14 cellular contexts compared by ENCODE assay signal in genomic region chr9:127535834-127536233, GRCh38.
DNase-seq lines count a peak whose midpoint lies in the region; ATAC-seq and TF ChIP-seq lines count a peak whose summit lies in the region.
"Had no signal": no experiment of that assay in that cellular context is flagged by ENCODE, and none has a peak within 500 bp of the region (broad histone marks: within the 10 kb centered on the region; RNA-seq: fewer than 3 reads in every experiment).

No MANE protein-coding gene starts in this region.

- peaks cover 10% of the 10 kb centered on the region; the same call in 1 of the 2 replicates for H4K20me1 ChIP-seq in BLaER1

- no peak overlapping the region for H3K9ac ChIP-seq in BLaER1

- no peak for DNase-seq in ascending aorta (ENCODE audit: low spot score in 2 of 2)
- DNase-seq in fibroblast of the aortic adventitia (ENCODE audit: low read depth): peak; percentile 71
- DNase-seq in gastrocnemius medialis: no peak
- no peak for DNase-seq in NCI-H446 treated with DMSO at 0.1 percent for 48 hours (lab: John Stamatoyannopoulos, UW)
- no peak for DNase-seq in T-helper 9 cell
- no peak for DNase-seq in mucosa of gallbladder (ENCODE audit: low spot score)
- DNase-seq: activated CD4-positive, alpha-beta T cell treated with anti-CD3 and anti-CD28 coated beads, Interleukin-2, amount 50 U/mL, for 48 hours; effector CD4-positive, alpha-beta T cell; NCI-H1105; stimulated activated naive CD4-positive, alpha-beta T cell had no signal

- intact Hi-C loops in ascending aorta (cut with DNase I) (no loop called here), gastrocnemius medialis (cut with DNase I; ENCODE audit: low total_unique reads) (no loop called here)

- no peaks in the 10 kb centered on the region for H3K27me3 ChIP-seq in BLaER1
- H3K27me3 ChIP-seq in ascending aorta: no peaks in the 10 kb centered on the region
- H3K27me3 ChIP-seq in gastrocnemius medialis: no peaks in the 10 kb centered on the region

- H3K36me3 Mint-ChIP-seq in stimulated activated memory B cell treated with anti-CD40 and anti-IgM and Interleukin-4, amounts not matched to agents 10 μg/mL and 1 μg/mL and 100 μg/mL, for 72 hours: no peaks in the 10 kb centered on the region
- H3K36me3 Mint-ChIP-seq: activated naive CD4-positive, alpha-beta T cell treated with anti-CD3 and anti-CD28 coated beads, Interleukin-2, amount 50 U/mL, for 24 hours had no signal

- H3K9me3 ChIP-seq in BLaER1: no peaks in the 10 kb centered on the region
- no peaks in the 10 kb centered on the region for H3K9me3 ChIP-seq in ascending aorta
- no peaks in the 10 kb centered on the region for H3K9me3 ChIP-seq in gastrocnemius medialis

- in situ Hi-C loops in gastrocnemius medialis (cut with MboI; ENCODE audit: low sequenced_read_pairs in 4 of 4): no loop called here

- no peaks in the 10 kb centered on the region for H3K36me3 ChIP-seq in BLaER1
- H3K36me3 ChIP-seq in ascending aorta: peaks cover 2 to 8% of the 10 kb centered on the region in 2 donors
- H3K36me3 ChIP-seq in gastrocnemius medialis: no peaks in the 10 kb centered on the region

- no peak overlapping the region for H3K27ac Mint-ChIP-seq in stimulated activated memory B cell treated with anti-CD40 and anti-IgM and Interleukin-4, amounts not matched to agents 10 μg/mL and 1 μg/mL and 100 μg/mL, for 72 hours
- H3K27ac Mint-ChIP-seq: activated naive CD4-positive, alpha-beta T cell treated with anti-CD3 and anti-CD28 coated beads, Interleukin-2, amount 50 U/mL, for 24 hours had no signal

- no peak for ATAC-seq in gastrocnemius medialis
- ATAC-seq in stimulated activated memory B cell treated with anti-CD40 and anti-IgM and Interleukin-4, amounts not matched to agents 10 μg/mL and 1 μg/mL and 100 μg/mL, for 72 hours: no peak

- peaks cover 19% of the 10 kb centered on the region for H3K27me3 Mint-ChIP-seq in stimulated activated memory B cell treated with anti-CD40 and anti-IgM and Interleukin-4, amounts not matched to agents 10 μg/mL and 1 μg/mL and 100 μg/mL, for 72 hours
- H3K27me3 Mint-ChIP-seq: activated naive CD4-positive, alpha-beta T cell treated with anti-CD3 and anti-CD28 coated beads, Interleukin-2, amount 50 U/mL, for 24 hours had no signal

- no peak overlapping the region for H3K4me3 Mint-ChIP-seq in stimulated activated memory B cell treated with anti-CD40 and anti-IgM and Interleukin-4, amounts not matched to agents 10 μg/mL and 1 μg/mL and 100 μg/mL, for 72 hours
- H3K4me3 Mint-ChIP-seq: activated naive CD4-positive, alpha-beta T cell treated with anti-CD3 and anti-CD28 coated beads, Interleukin-2, amount 50 U/mL, for 24 hours; nephron had no signal

- H3K27ac ChIP-seq in BLaER1 (peak overlapping the region; percentile 30; the same call in 1 of the 2 replicates), ascending aorta (peak overlapping the region; percentile 59 to 82), gastrocnemius medialis (peak overlapping the region; percentile 1 to 54 (median 22))

- no peak for TF ChIP-seq CTCF in ascending aorta (IDR thresholded peaks at IDR 0.05)
- TF ChIP-seq CTCF in fibroblast of the aortic adventitia (IDR thresholded peaks at IDR 0.05; ENCODE audit: insufficient read depth, low read length): no peak
- no peak for TF ChIP-seq CTCF in gastrocnemius medialis (IDR thresholded peaks at IDR 0.05 in 4 of 5, conservative IDR thresholded peaks at IDR 0.05 in 1 of 5)

- no peak overlapping the region for H3K4me3 ChIP-seq in BLaER1
- no peak overlapping the region for H3K4me3 ChIP-seq in ascending aorta
- H3K4me3 ChIP-seq in fibroblast of the aortic adventitia (ENCODE audit: low read depth, low read length): no peak overlapping the region
- H3K4me3 ChIP-seq in gastrocnemius medialis: no peak overlapping the region

- no peaks in the 10 kb centered on the region for H3K4me1 Mint-ChIP-seq in stimulated activated memory B cell treated with anti-CD40 and anti-IgM and Interleukin-4, amounts not matched to agents 10 μg/mL and 1 μg/mL and 100 μg/mL, for 72 hours
- H3K4me1 Mint-ChIP-seq: activated naive CD4-positive, alpha-beta T cell treated with anti-CD3 and anti-CD28 coated beads, Interleukin-2, amount 50 U/mL, for 24 hours had no signal

- no peak for TF ChIP-seq POLR2A in gastrocnemius medialis (IDR thresholded peaks at IDR 0.05)

- H3K9me3 Mint-ChIP-seq in stimulated activated memory B cell treated with anti-CD40 and anti-IgM and Interleukin-4, amounts not matched to agents 10 μg/mL and 1 μg/mL and 100 μg/mL, for 72 hours: no peaks in the 10 kb centered on the region
- H3K9me3 Mint-ChIP-seq: activated naive CD4-positive, alpha-beta T cell treated with anti-CD3 and anti-CD28 coated beads, Interleukin-2, amount 50 U/mL, for 24 hours; nephron had no signal

- H3K4me1 ChIP-seq in BLaER1 (peaks cover 18% of the 10 kb centered on the region), ascending aorta (peaks cover 22 to 60% of the 10 kb centered on the region in 2 donors), gastrocnemius medialis (peaks cover 4 to 6% of the 10 kb centered on the region in 2 donors)

- no peak overlapping the region for H3K4me2 ChIP-seq in BLaER1
